ENCODE assay signal across 1 cellular context in the genomic region with DNA sequence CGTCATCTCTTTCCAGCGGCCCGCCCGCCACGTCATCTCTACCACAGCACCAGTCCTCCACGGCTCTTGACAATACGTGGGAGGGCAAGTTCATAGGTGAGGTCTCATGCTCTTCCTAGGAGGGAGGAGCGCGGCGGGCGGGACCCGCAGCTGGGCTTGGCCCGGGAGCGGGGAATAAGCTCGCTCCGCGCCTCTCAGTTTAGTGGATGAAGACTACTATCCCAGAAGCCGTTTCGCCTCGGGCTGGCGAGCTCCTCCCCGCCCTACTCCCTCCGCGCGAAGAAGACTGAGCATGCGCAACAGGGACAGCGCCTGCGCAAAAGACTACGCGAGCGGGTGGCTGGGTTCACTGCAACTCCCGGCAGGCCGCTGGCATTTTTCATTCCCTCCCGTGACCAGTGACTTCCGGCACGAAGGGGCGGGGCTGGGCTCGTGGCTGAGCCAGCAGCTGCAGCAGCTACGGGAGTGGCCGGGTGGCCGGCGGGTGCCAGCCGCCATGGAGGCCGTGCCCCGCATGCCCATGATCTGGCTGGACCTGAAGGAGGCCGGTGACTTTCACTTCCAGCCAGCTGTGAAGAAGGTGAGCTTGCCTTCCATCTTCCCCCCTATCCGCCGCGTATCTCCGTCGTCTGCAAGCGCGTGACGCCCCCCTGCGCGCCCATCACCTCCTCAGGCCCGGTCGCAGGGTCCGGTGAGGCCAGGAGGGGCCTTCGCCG.
TF ChIP-seq lines count a peak whose summit lies in the region.

Gene PTPN23, plus strand, starts transcription at position 421 of the 716 bp plus-strand sequence. Its CDS starts 76 bp downstream, at position 497.

TF ChIP-seq in K562, 482 proteins besides CTCF, POLR2A, EP300 and RAD21 (continued from another document and continues in another):
- TF ChIP-seq NR0B1 (IDR thresholded peaks at IDR 0.05; ENCODE audit: partially characterized antibody) (no peak), SMAD1 (IDR thresholded peaks at IDR 0.05; ENCODE audit: low read depth, low read length, partially characterized antibody) (peak; percentile 10), CHD4 (IDR thresholded peaks at IDR 0.05; ENCODE audit: insufficient read depth, insufficient replicate concordance, low read depth, low read length, poor library complexity, severe bottlenecking) (no peak), HNRNPUL1 (IDR thresholded peaks at IDR 0.05; ENCODE audit: low read length) (no peak), HOXB6 (CRISPR knock-in tag; IDR thresholded peaks at IDR 0.05; ENCODE audit: borderline replicate concordance) (no peak), PML (IDR thresholded peaks at IDR 0.05; ENCODE audit: low read length) (peak; percentile 46; the same call in 1 of the 2 replicates), FOXJ2 (tag; IDR thresholded peaks at IDR 0.05) (no peak), ZNF696 (CRISPR knock-in tag; conservative IDR thresholded peaks at IDR 0.05) (no peak), RBBP5 (IDR thresholded peaks at IDR 0.05; ENCODE audit: borderline replicate concordance, insufficient read depth, low read length, poor library complexity, severe bottlenecking) (peak; percentile 56), ZNF384 (IDR thresholded peaks at IDR 0.05; ENCODE audit: low read depth, low read length) (no peak), TAF9B (IDR thresholded peaks at IDR 0.05; ENCODE audit: partially characterized antibody) (peak; percentile 59), SP2 (IDR thresholded peaks at IDR 0.05; ENCODE audit: extremely low read depth, low read depth, low read length, poor library complexity, severe bottlenecking) (no peak), E2F1 (CRISPR knock-in tag; IDR thresholded peaks at IDR 0.05) (peak; percentile 78; the same call in 1 of the 2 replicates), KAT7 (CRISPR knock-in tag; IDR thresholded peaks at IDR 0.05; ENCODE audit: borderline replicate concordance) (peak; percentile 99; the same call in 1 of the 2 replicates), RB1 (IDR thresholded peaks at IDR 0.05; ENCODE audit: low read depth) (peak; percentile 90), FOXA3 (CRISPR knock-in tag; conservative IDR thresholded peaks at IDR 0.05 in 1 of 2, IDR thresholded peaks at IDR 0.05 in 1 of 2) (no peak), ZFX (CRISPR knock-in tag; IDR thresholded peaks at IDR 0.05) (peak; percentile 97), MLLT1 (IDR thresholded peaks at IDR 0.05) (0 out of 4 replicates have a peak, but pooled peaks of 1 of the 2 experiments have one; percentile 59), ZBTB7A (IDR thresholded peaks at IDR 0.05; ENCODE audit: borderline replicate concordance, control insufficient read depth, low read depth, low read length) (no peak), IRF1 (CRISPR knock-in tag; IDR thresholded peaks at IDR 0.05; ENCODE audit: borderline replicate concordance) (peak; percentile 76; the same call in 1 of the 2 replicates), ZBED1 (IDR thresholded peaks at IDR 0.05) (peak; percentile 52; the same call in 1 of the 2 replicates), ESRRA (IDR thresholded peaks at IDR 0.05; ENCODE audit: borderline replicate concordance, low read depth) (no peak; the same call in 1 of the 2 replicates), HDAC2 (IDR thresholded peaks at IDR 0.05) (peak; percentile 92), CBFA2T2 (conservative IDR thresholded peaks at IDR 0.05) (peak; percentile 37; the same call in 1 of the 2 replicates), ZZZ3 (IDR thresholded peaks at IDR 0.05) (no peak), ZNF609 (CRISPR knock-in tag; IDR thresholded peaks at IDR 0.05; ENCODE audit: borderline replicate concordance) (peak; percentile 86), ILK (tag; IDR thresholded peaks at IDR 0.05; ENCODE audit: borderline replicate concordance, low read depth) (no peak), DPF2 (IDR thresholded peaks at IDR 0.05) (no peak; the same call in 1 of the 2 replicates), LCOR (CRISPR knock-in tag; IDR thresholded peaks at IDR 0.05) (0 out of 2 replicates have a peak, but pooled peaks have one; percentile 33), ZNF398 (CRISPR knock-in tag; IDR thresholded peaks at IDR 0.05) (no peak), RNF2 (IDR thresholded peaks at IDR 0.05) (peak; percentile 52; the same call in 1 of the 2 replicates), EP400 (IDR thresholded peaks at IDR 0.05) (peak; percentile 97), FOSL1 (tag; conservative IDR thresholded peaks at IDR 0.05) (peak; percentile 73), ZNF217 (CRISPR knock-in tag; IDR thresholded peaks at IDR 0.05) (no peak), ZNF311 (CRISPR knock-in tag; IDR thresholded peaks at IDR 0.05) (no peak), KLF1 (tag; IDR thresholded peaks at IDR 0.05) (peak; percentile 62), SMAD4 (CRISPR knock-in tag; conservative IDR thresholded peaks at IDR 0.05) (peak; percentile 39), FOXM1 (IDR thresholded peaks at IDR 0.05; ENCODE audit: low read depth) (no peak), FOXM1 (CRISPR knock-in tag; IDR thresholded peaks at IDR 0.05; ENCODE audit: low read depth) (0 out of 2 replicates have a peak, but pooled peaks have one; percentile 59), ZNF431 (CRISPR knock-in tag; IDR thresholded peaks at IDR 0.05) (peak; percentile 46; the same call in 1 of the 2 replicates)
- TF ChIP-seq, protein P1, sequence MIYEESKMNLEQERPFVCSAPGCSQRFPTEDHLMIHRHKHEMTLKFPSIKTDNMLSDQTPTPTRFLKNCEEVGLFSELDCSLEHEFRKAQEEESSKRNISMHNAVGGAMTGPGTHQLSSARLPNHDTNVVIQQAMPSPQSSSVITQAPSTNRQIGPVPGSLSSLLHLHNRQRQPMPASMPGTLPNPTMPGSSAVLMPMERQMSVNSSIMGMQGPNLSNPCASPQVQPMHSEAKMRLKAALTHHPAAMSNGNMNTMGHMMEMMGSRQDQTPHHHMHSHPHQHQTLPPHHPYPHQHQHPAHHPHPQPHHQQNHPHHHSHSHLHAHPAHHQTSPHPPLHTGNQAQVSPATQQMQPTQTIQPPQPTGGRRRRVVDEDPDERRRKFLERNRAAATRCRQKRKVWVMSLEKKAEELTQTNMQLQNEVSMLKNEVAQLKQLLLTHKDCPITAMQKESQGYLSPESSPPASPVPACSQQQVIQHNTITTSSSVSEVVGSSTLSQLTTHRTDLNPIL (CRISPR knock-in tag; IDR thresholded peaks at IDR 0.05): no peak
- TF ChIP-seq, protein P2, sequence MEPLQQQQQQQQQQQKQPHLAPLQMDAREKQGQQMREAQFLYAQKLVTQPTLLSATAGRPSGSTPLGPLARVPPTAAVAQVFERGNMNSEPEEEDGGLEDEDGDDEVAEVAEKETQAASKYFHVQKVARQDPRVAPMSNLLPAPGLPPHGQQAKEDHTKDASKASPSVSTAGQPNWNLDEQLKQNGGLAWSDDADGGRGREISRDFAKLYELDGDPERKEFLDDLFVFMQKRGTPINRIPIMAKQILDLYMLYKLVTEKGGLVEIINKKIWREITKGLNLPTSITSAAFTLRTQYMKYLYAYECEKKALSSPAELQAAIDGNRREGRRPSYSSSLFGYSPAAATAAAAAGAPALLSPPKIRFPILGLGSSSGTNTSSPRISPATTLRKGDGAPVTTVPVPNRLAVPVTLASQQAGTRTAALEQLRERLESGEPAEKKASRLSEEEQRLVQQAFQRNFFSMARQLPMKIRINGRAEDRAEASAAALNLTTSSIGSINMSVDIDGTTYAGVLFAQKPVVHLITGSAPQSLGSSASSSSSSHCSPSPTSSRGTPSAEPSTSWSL (CRISPR knock-in tag; IDR thresholded peaks at IDR 0.05; ENCODE audit: borderline replicate concordance): 0 out of 2 replicates have a peak, but pooled peaks have one; percentile 56
- TF ChIP-seq, protein P3, sequence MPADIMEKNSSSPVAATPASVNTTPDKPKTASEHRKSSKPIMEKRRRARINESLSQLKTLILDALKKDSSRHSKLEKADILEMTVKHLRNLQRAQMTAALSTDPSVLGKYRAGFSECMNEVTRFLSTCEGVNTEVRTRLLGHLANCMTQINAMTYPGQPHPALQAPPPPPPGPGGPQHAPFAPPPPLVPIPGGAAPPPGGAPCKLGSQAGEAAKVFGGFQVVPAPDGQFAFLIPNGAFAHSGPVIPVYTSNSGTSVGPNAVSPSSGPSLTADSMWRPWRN (IDR thresholded peaks at IDR 0.05; ENCODE audit: low read depth): peak; percentile 31; the same call in 1 of the 2 replicates
- TF ChIP-seq, protein P4, sequence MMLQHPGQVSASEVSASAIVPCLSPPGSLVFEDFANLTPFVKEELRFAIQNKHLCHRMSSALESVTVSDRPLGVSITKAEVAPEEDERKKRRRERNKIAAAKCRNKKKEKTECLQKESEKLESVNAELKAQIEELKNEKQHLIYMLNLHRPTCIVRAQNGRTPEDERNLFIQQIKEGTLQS (IDR thresholded peaks at IDR 0.05): peak; percentile 86
- TF ChIP-seq, protein P4 (CRISPR knock-in tag; conservative IDR thresholded peaks at IDR 0.05): peak; percentile 35; the same call in 1 of the 2 replicates
